In genomic region chr1:98098473-98098872, GRCh38 we compare ENCODE assay signal across 15 cellular contexts.
DNase-seq lines count a peak whose midpoint lies in the region; ATAC-seq and TF ChIP-seq lines count a peak whose summit lies in the region.
"Had no signal": no experiment of that assay in that cellular context is flagged by ENCODE, and none has a peak within 500 bp of the region (broad histone marks: within the 10 kb centered on the region; RNA-seq: fewer than 3 reads in every experiment).

No MANE protein-coding gene starts in this region.

- no peak for ATAC-seq in HG02571 (IDR thresholded peaks at IDR 0.05; ENCODE audit: unreplicated experiment)
- ATAC-seq: GM23338, HepG2 had no signal

- H3K9me3 ChIP-seq in BE2C = no peaks in the 10 kb centered on the region
- no peaks in the 10 kb centered on the region for H3K9me3 ChIP-seq in prostate gland

- H3K4me1 ChIP-seq in BE2C (peaks cover 25% of the 10 kb centered on the region), prostate gland (replicated peaks) (no peaks in the 10 kb centered on the region)

- intact Hi-C loops in prostate gland (cut with DNase I) = no loop called here

- DNase-seq in BE2C (peak; percentile 14), NCI-H2227 (lab: John Stamatoyannopoulos, UW; ENCODE audit: unreplicated experiment) (peak; percentile 19), SK-N-DZ (ENCODE audit: low spot score) (peak; percentile 78), foreskin melanocyte (peak; percentile 56), prostate gland (ENCODE audit: low spot score) (no peak), cerebellum (ENCODE audit: low spot score) (no peak)
- DNase-seq: CD4-positive, alpha-beta T cell; DMS153; DMS79; GF-D8; HCEC 1CT had no signal

- H3K4me3 ChIP-seq in BE2C (ENCODE audit: low read depth, low read length) (no peak overlapping the region), prostate gland (no peak overlapping the region)
- H3K4me3 ChIP-seq: GM23338 had no signal

- no peak for TF ChIP-seq POLR2A in prostate gland (IDR thresholded peaks at IDR 0.05)

- H3K27ac ChIP-seq in prostate gland = no peak overlapping the region
- H3K27ac ChIP-seq: C4-2B had no signal

- H3K36me3 ChIP-seq in BE2C (no peaks in the 10 kb centered on the region), prostate gland (no peaks in the 10 kb centered on the region)

- TF ChIP-seq CTCF in BE2C (IDR thresholded peaks at IDR 0.05; ENCODE audit: low read depth, low read length) (no peak), prostate gland (IDR thresholded peaks at IDR 0.05) (no peak)

- no peaks in the 10 kb centered on the region for H3K27me3 ChIP-seq in BE2C
- H3K27me3 ChIP-seq in prostate gland (replicated peaks; ENCODE audit: insufficient read depth) = no peaks in the 10 kb centered on the region

Comparison
In these comparisons a context has a peak if more than half of its experiments do, and no peak if none do; other contexts are left out.
1. DNase-seq: peak in BE2C (single experiment), NCI-H2227 (single experiment), SK-N-DZ (single experiment) and foreskin melanocyte (single experiment); none in prostate gland (single experiment) and cerebellum (single experiment).